In the genomic region with DNA sequence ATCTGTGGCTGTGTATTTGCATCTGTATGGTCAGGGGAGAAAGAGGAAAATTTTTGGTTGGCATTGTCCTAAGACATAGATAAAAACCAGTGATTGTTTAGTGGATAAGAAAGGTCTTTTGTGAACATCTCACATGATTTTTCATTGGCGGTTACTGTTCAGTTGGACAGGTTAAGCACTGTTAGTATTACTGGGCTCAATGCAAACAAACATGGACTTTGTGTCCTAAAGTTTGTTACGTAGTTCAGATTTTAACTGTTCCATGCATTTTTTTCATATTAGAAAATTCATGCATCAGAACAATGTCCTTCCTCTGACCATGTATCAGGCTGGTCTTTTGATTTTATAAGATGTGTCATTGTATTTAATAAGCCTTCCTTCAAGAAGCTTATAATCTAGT, we compare ENCODE assay signal across 21 cellular contexts.
"Had no signal": no experiment of that assay in that cellular context is flagged by ENCODE, and none has a peak within 500 bp of the region (broad histone marks: within the 10 kb centered on the region; RNA-seq: fewer than 3 reads in every experiment).

No MANE protein-coding gene starts in this region.

- ATAC-seq: mucosa of descending colon; naive thymus-derived CD4-positive, alpha-beta T cell; stimulated activated naive CD8-positive, alpha-beta T cell treated with anti-CD3 and anti-CD28 coated beads, Interleukin-15, amount 100 ng/mL, for 72 hours had no signal

- H3K27ac Mint-ChIP-seq: memory B cell; naive thymus-derived CD4-positive, alpha-beta T cell; nephron progenitor cell; stimulated activated naive CD8-positive, alpha-beta T cell treated with anti-CD3 and anti-CD28 coated beads, Interleukin-15, amount 100 ng/mL, for 72 hours had no signal

- DNase-seq: cerebellar nuclear complex; cortex of kidney; dorsolateral prefrontal cortex; effector CD4-positive, alpha-beta T cell; head of caudate nucleus; mucosa of descending colon; naive thymus-derived CD4-positive, alpha-beta T cell; nephron progenitor cell; nucleus accumbens; right lobe of liver; stimulated activated CD4-positive, alpha-beta T cell treated with anti-CD3 and anti-CD28 coated beads, Interleukin-12 subunit alpha, Interleukin-12 subunit beta, amount 100 ng/mL, for 4 hours; stimulated activated CD4-positive, alpha-beta T cell treated with anti-CD3 and anti-CD28 coated beads, Interleukin-1b, Interleukin-23, amount 100 ng/mL, for 48 hours; stimulated activated CD4-positive, alpha-beta T cell treated with anti-CD3 and anti-CD28 coated beads, Interleukin-4, amount 100 ng/mL, for 1 hour; stimulated activated CD8-positive, alpha-beta memory T cell treated with anti-CD3 and anti-CD28 coated beads, Interleukin-4, amount 100 ng/mL, for 48 hours; stimulated activated naive CD4-positive, alpha-beta T cell; stimulated activated naive CD8-positive, alpha-beta T cell treated with anti-CD3 and anti-CD28 coated beads, Interleukin-15, amount 100 ng/mL, for 72 hours; trophoblast cell had no signal

- H3K4me3 Mint-ChIP-seq: memory B cell; naive thymus-derived CD4-positive, alpha-beta T cell; nephron progenitor cell; stimulated activated naive CD8-positive, alpha-beta T cell treated with anti-CD3 and anti-CD28 coated beads, Interleukin-15, amount 100 ng/mL, for 72 hours had no signal

- H3K27ac ChIP-seq: dorsolateral prefrontal cortex, right lobe of liver, suprapubic skin had no signal

- H3K4me1 ChIP-seq: right lobe of liver, suprapubic skin had no signal

- H3K27me3 ChIP-seq: right lobe of liver, suprapubic skin had no signal

- H3K4me1 Mint-ChIP-seq: memory B cell; naive thymus-derived CD4-positive, alpha-beta T cell; stimulated activated naive CD8-positive, alpha-beta T cell treated with anti-CD3 and anti-CD28 coated beads, Interleukin-15, amount 100 ng/mL, for 72 hours had no signal

- H3K36me3 Mint-ChIP-seq: memory B cell; naive thymus-derived CD4-positive, alpha-beta T cell had no signal

- H3K4me3 ChIP-seq: dorsolateral prefrontal cortex, lung, mucosa of descending colon, right lobe of liver, smooth muscle cell, suprapubic skin had no signal

- H3K36me3 ChIP-seq: right lobe of liver, suprapubic skin had no signal

- H3K27me3 Mint-ChIP-seq: memory B cell; naive thymus-derived CD4-positive, alpha-beta T cell; stimulated activated naive CD8-positive, alpha-beta T cell treated with anti-CD3 and anti-CD28 coated beads, Interleukin-15, amount 100 ng/mL, for 72 hours had no signal
